23 cellular contexts compared by ENCODE assay signal in genomic region chr16:55039931-55040330, GRCh38.
DNase-seq lines count a peak whose midpoint lies in the region; ATAC-seq, FAIRE-seq and TF ChIP-seq lines count a peak whose summit lies in the region.
"Had no signal": no experiment of that assay in that cellular context is flagged by ENCODE, and none has a peak within 500 bp of the region (broad histone marks: within the 10 kb centered on the region; RNA-seq: fewer than 3 reads in every experiment).

No MANE protein-coding gene starts in this region.

- TF ChIP-seq POLR2A in GM18505 (IDR thresholded peaks at IDR 0.05; ENCODE audit: borderline replicate concordance, extremely low read depth, insufficient read depth, insufficient read length), result no peak

- H3K27ac ChIP-seq in PC-9, result no peak overlapping the region
- H3K27ac ChIP-seq in mammary epithelial cell (ENCODE audit: insufficient read depth, low read depth, low read length), result no peak overlapping the region
- H3K27ac ChIP-seq in kidney (ENCODE audit: low read depth in 2 of 2, low read length in 2 of 2), result no peak overlapping the region
- H3K27ac ChIP-seq: A549 had no signal

- no peaks in the 10 kb centered on the region for H3K36me3 Mint-ChIP-seq in type B pancreatic cell
- H3K36me3 Mint-ChIP-seq: CD4-positive, alpha-beta memory T cell had no signal

- 72% methylated on average over 8 of the region's 8 CpGs for WGBS in mammary epithelial cell (ENCODE audit: low coverage, missing lambda C conversion rate)

- H3K9me3 ChIP-seq in PC-9 (ENCODE audit: insufficient read depth, low read depth) (no peaks in the 10 kb centered on the region), mammary epithelial cell (replicated peaks; ENCODE audit: insufficient read depth, low read length) (no peaks in the 10 kb centered on the region), kidney (ENCODE audit: control insufficient read depth in 1 of 2, low read length in 2 of 2) (no peaks in the 10 kb centered on the region)
- H3K9me3 ChIP-seq: A549, HAP-1, SK-N-SH had no signal

- no TSS peak for BruUV-seq in PC-9 (replicated peaks; lab: Mats Ljungman, UMichigan)
- no TSS peak for BruUV-seq in mammary epithelial cell (replicated peaks; lab: Mats Ljungman, UMichigan)

- H3K36me3 ChIP-seq in PC-9 (ENCODE audit: low read depth) (no peaks in the 10 kb centered on the region), mammary epithelial cell (ENCODE audit: insufficient read depth, low read length) (no peaks in the 10 kb centered on the region), kidney (ENCODE audit: control insufficient read depth in 1 of 2, insufficient read depth in 2 of 2, low read length in 2 of 2) (no peaks in the 10 kb centered on the region)
- H3K36me3 ChIP-seq: HAP-1 had no signal

- POLR2A ChIA-PET in PC-9 (lab: Charles Lee; ENCODE audit: unreplicated experiment) (no interaction called here), HEK293T (lab: Yijun Ruan, JAX) (no interaction called here)

- peaks cover 50% of the 10 kb centered on the region for H3K27me3 Mint-ChIP-seq in type B pancreatic cell

- no peaks in the 10 kb centered on the region for H3K79me2 ChIP-seq in PC-9 (ENCODE audit: low read depth)
- no peaks in the 10 kb centered on the region for H3K79me2 ChIP-seq in mammary epithelial cell (ENCODE audit: insufficient read depth, low read length)

- in situ Hi-C loops in mammary epithelial cell (cut with MboI; ENCODE audit: low sequenced_read_pairs in 2 of 2), result no loop called here

- H3K4me3 ChIP-seq in PC-9, result no peak overlapping the region
- H3K4me3 ChIP-seq in mammary epithelial cell (replicated peaks in 1 of 3; ENCODE audit: insufficient read depth in 1 of 3, low read depth in 2 of 3, low read length in 3 of 3), result no peak overlapping the region
- H3K4me3 ChIP-seq in kidney (ENCODE audit: low read length in 2 of 2), result no peak overlapping the region
- H3K4me3 ChIP-seq: A549, GM23338, HAP-1 had no signal

- H3K4me1 Mint-ChIP-seq in type B pancreatic cell (ENCODE audit: unreplicated experiment), result peaks cover 31% of the 10 kb centered on the region
- H3K4me1 Mint-ChIP-seq: CD4-positive, alpha-beta memory T cell; GM23338 had no signal

- ATAC-seq in GM18505 (IDR thresholded peaks at IDR 0.05; ENCODE audit: unreplicated experiment), result no peak
- ATAC-seq: A549, GM23338, Panc1 had no signal

- DNase-seq in PC-9, result no peak
- no peak for DNase-seq in mammary epithelial cell
- DNase-seq in kidney, result peak; percentile 21
- DNase-seq in type B pancreatic cell (ENCODE audit: extremely low spot score, unreplicated experiment), result peak; percentile 37
- DNase-seq in NCI-H510A treated with DMSO at 0.1 percent for 48 hours (lab: John Stamatoyannopoulos, UW), result no peak
- no peak for DNase-seq in HEK293T (ENCODE audit: extremely low spot score)
- DNase-seq: C1 segment of cervical spinal cord; CD4-positive, alpha-beta memory T cell; COR-L47; DMS53; IMR-90; KG1; MM.1S; NCI-H2029; NCI-H446 treated with DMSO at 0.1 percent for 48 hours; NCI-H526 treated with DMSO at 0.1 percent for 48 hours; SK-N-SH had no signal

- intact Hi-C loops in PC-9 (cut with micrococcal nuclease; ENCODE audit: unreplicated experiment) (no loop called here), mammary epithelial cell (cut with micrococcal nuclease) (loop anchor here (5.0 to 10.0 kb wide), 3 partner anchors 103 to 755 kb away; partner anchors contain the start of gene IRX3), kidney (cut with DNase I) (no loop called here)

- TF ChIP-seq CTCF in PC-9 (conservative IDR thresholded peaks at IDR 0.05) (no peak), mammary epithelial cell (conservative IDR thresholded peaks at IDR 0.05 in 1 of 2, IDR thresholded peaks at IDR 0.05 in 1 of 2; ENCODE audit: extremely low read depth in 1 of 2, insufficient read depth in 1 of 2, low read depth in 1 of 2, low read length in 2 of 2) (no peak), kidney (IDR thresholded peaks at IDR 0.05; ENCODE audit: borderline replicate concordance, extremely low read depth, insufficient read depth) (no peak), type B pancreatic cell (conservative IDR thresholded peaks at IDR 0.05) (no peak)

- CTCF ChIA-PET in PC-9 (lab: Charles Lee), result no interaction called here
- CTCF ChIA-PET in mammary epithelial cell (lab: Charles Lee; ENCODE audit: low non-redundant PET), result no interaction called here
- CTCF ChIA-PET in HEK293T (lab: Yijun Ruan, JAX), result interaction anchor here (1.2 kb wide), 1 partner anchor 18 kb away, joined by 3 read pairs; no protein-coding TSS in a partner anchor

- H3K4me2 ChIP-seq in PC-9 (peak overlapping the region; percentile 29), mammary epithelial cell (ENCODE audit: insufficient read depth, low read depth, low read length) (peak overlapping the region; percentile 28)
- H3K4me2 ChIP-seq: A549, GM23338, SK-N-SH had no signal

- H3K9ac ChIP-seq in mammary epithelial cell (ENCODE audit: insufficient read depth, low read length) (no peak overlapping the region), kidney (ENCODE audit: low read length in 2 of 2) (no peak overlapping the region)
- H3K9ac ChIP-seq: SK-N-SH had no signal

- H3K4me1 ChIP-seq in PC-9 (replicated peaks; ENCODE audit: insufficient read depth) (peaks cover 16% of the 10 kb centered on the region), mammary epithelial cell (ENCODE audit: insufficient read depth, low read length) (peaks cover 15% of the 10 kb centered on the region), kidney (ENCODE audit: control insufficient read depth in 1 of 2, insufficient read depth in 1 of 2, low read depth in 1 of 2, low read length in 2 of 2) (no peaks in the 10 kb centered on the region)
- H3K4me1 ChIP-seq: A549, HAP-1 had no signal

- H3K9me2 ChIP-seq in PC-9 (ENCODE audit: insufficient read depth), result no peaks in the 10 kb centered on the region
- H3K9me2 ChIP-seq: SK-N-SH had no signal

- no peak overlapping the region for H2AFZ ChIP-seq in PC-9
- H2AFZ ChIP-seq in mammary epithelial cell (ENCODE audit: low read depth, low read length), result no peak overlapping the region
- H2AFZ ChIP-seq: GM23338 had no signal

- no peak overlapping the region for H3K27ac Mint-ChIP-seq in type B pancreatic cell
- H3K27ac Mint-ChIP-seq: GM23338 had no signal

- H3K27me3 ChIP-seq in PC-9 (ENCODE audit: insufficient read depth, low read depth) (no peaks in the 10 kb centered on the region), mammary epithelial cell (ENCODE audit: insufficient read depth, low read length) (no peaks in the 10 kb centered on the region)

- FAIRE-seq in kidney (lab: Jason Lieb, UNC), result no peak
- FAIRE-seq: A549, G401.6 had no signal

- H4K20me1 ChIP-seq in PC-9 (ENCODE audit: insufficient read depth), result no peaks in the 10 kb centered on the region
- H4K20me1 ChIP-seq in mammary epithelial cell (ENCODE audit: insufficient read depth, low read length), result no peaks in the 10 kb centered on the region

- H3K4me3 Mint-ChIP-seq in type B pancreatic cell, result no peak overlapping the region
- H3K4me3 Mint-ChIP-seq: CD4-positive, alpha-beta memory T cell; GM23338 had no signal

- dilution Hi-C loops in mammary epithelial cell (cut with HindIII; ENCODE audit: low sequenced_read_pairs), result no loop called here

- H3F3A ChIP-seq in PC-9 (ENCODE audit: insufficient read depth, low read depth), result no peaks in the 10 kb centered on the region

- no peaks in the 10 kb centered on the region for H3K9me3 Mint-ChIP-seq in type B pancreatic cell
- H3K9me3 Mint-ChIP-seq: CD4-positive, alpha-beta memory T cell; GM23338 had no signal

TF ChIP-seq in HEK293T, 16 proteins besides CTCF, POLR2A, EP300 and RAD21:
- TF ChIP-seq ELF4 (IDR thresholded peaks at IDR 0.05), result no peak

Comparison
In these comparisons a context has a peak if more than half of its experiments do, and no peak if none do; other contexts are left out.
1. DNase-seq: peak in kidney (single experiment) and type B pancreatic cell (single experiment); none in PC-9 (0 of 2), mammary epithelial cell (single experiment), NCI-H510A treated with DMSO at 0.1 percent for 48 hours (single experiment) and HEK293T (single experiment).